Comparison of ENCODE assay signal across 10 cellular contexts in genomic region chr17:64217249-64217652, GRCh38. TPM values are rescaled to one million over a fixed set of nuclear protein-coding genes. Genes with fewer than 3 reads are reported as not detected.
DNase-seq lines count a peak whose midpoint lies in the region; ATAC-seq and TF ChIP-seq lines count a peak whose summit lies in the region.
"Had no signal": no experiment of that assay in that cellular context is flagged by ENCODE, and none has a peak within 500 bp of the region (broad histone marks: within the 10 kb centered on the region; RNA-seq: fewer than 3 reads in every experiment).

No MANE protein-coding gene starts in this region.

- TF ChIP-seq CTCF in coronary artery (IDR thresholded peaks at IDR 0.05) (no peak), upper lobe of left lung (IDR thresholded peaks at IDR 0.05) (no peak)

- TF ChIP-seq POLR2A in upper lobe of left lung (IDR thresholded peaks at IDR 0.05), result no peak

- peak overlapping the region; percentile 71 for H3K27ac Mint-ChIP-seq in activated naive CD4-positive, alpha-beta T cell treated with anti-CD3 and anti-CD28 coated beads, Interleukin-2, amount 50 U/mL, for 24 hours
- peak overlapping the region in 5 of 6 donors; percentile 63 to 95 (median 90) for H3K27ac Mint-ChIP-seq in naive B cell

- H3K36me3 Mint-ChIP-seq in activated naive CD4-positive, alpha-beta T cell treated with anti-CD3 and anti-CD28 coated beads, Interleukin-2, amount 50 U/mL, for 24 hours, result peaks cover 20% of the 10 kb centered on the region
- peaks cover 0 to 8% of the 10 kb centered on the region in 2 donors for H3K36me3 Mint-ChIP-seq in naive B cell

- H3K27me3 Mint-ChIP-seq in activated naive CD4-positive, alpha-beta T cell treated with anti-CD3 and anti-CD28 coated beads, Interleukin-2, amount 50 U/mL, for 24 hours, result no peaks in the 10 kb centered on the region
- no peaks in the 10 kb centered on the region for H3K27me3 Mint-ChIP-seq in naive B cell

- no peak overlapping the region for H3K4me3 Mint-ChIP-seq in activated naive CD4-positive, alpha-beta T cell treated with anti-CD3 and anti-CD28 coated beads, Interleukin-2, amount 50 U/mL, for 24 hours
- H3K4me3 Mint-ChIP-seq in naive B cell, result peak overlapping the region; percentile 51 to 87 (median 66)

- peaks cover 41% of the 10 kb centered on the region for H3K4me1 Mint-ChIP-seq in activated naive CD4-positive, alpha-beta T cell treated with anti-CD3 and anti-CD28 coated beads, Interleukin-2, amount 50 U/mL, for 24 hours
- peaks cover 26 to 42% (median 31%) of the 10 kb centered on the region in 3 donors for H3K4me1 Mint-ChIP-seq in naive B cell

- TF ChIP-seq EP300 in upper lobe of left lung (IDR thresholded peaks at IDR 0.05), result no peak

- peaks cover 7 to 18% (median 14%) of the 10 kb centered on the region in 4 donors for H3K36me3 ChIP-seq in upper lobe of left lung

- H3K9me3 Mint-ChIP-seq in activated naive CD4-positive, alpha-beta T cell treated with anti-CD3 and anti-CD28 coated beads, Interleukin-2, amount 50 U/mL, for 24 hours, result peaks cover 6% of the 10 kb centered on the region
- no peaks in the 10 kb centered on the region for H3K9me3 Mint-ChIP-seq in naive B cell

- ATAC-seq in naive B cell (ENCODE audit: low read depth in 2 of 2) (no peak), upper lobe of left lung (ENCODE audit: low FRiP score in 2 of 2) (no peak)

- H3K27ac ChIP-seq in coronary artery (peak overlapping the region; percentile 83 to 86), upper lobe of left lung (peak overlapping the region in 3 of 4 donors; percentile 36 to 52 (median 45))

- H3K4me3 ChIP-seq in coronary artery (no peak overlapping the region), upper lobe of left lung (no peak overlapping the region)

- DNase-seq in activated naive CD4-positive, alpha-beta T cell (lab: John Stamatoyannopoulos, UW), result no peak
- DNase-seq in coronary artery (ENCODE audit: low spot score), result no peak
- no peak for DNase-seq in naive B cell
- no peak for DNase-seq in upper lobe of left lung
- no peak for DNase-seq in HCEC 1CT
- no peak for DNase-seq in DMS153 (lab: John Stamatoyannopoulos, UW)
- DNase-seq in OCI-M2 (lab: John Stamatoyannopoulos, UW; ENCODE audit: unreplicated experiment), result no peak
- DNase-seq: Kasumi-1, NCI-H524 had no signal

- peaks cover 17 to 24% (median 22%) of the 10 kb centered on the region in 4 donors for H3K4me1 ChIP-seq in upper lobe of left lung

- no peaks in the 10 kb centered on the region for H3K27me3 ChIP-seq in upper lobe of left lung

- WGBS in upper lobe of left lung, 2 donors, result 81 to 94% methylated on average over 6 of the region's 6 CpGs

- H3K9me3 ChIP-seq in upper lobe of left lung, result no peaks in the 10 kb centered on the region

RNA-seq across cellular contexts. Expression of gene TEX2, which starts 45.8 kb away (rescaled TPM):
- polyA plus RNA-seq in naive B cell (ENCODE audit: low read depth in 6 of 6), result 1 to 10 TPM; 1.1 to 5.2 (median 3.8) TPM
- 10 to 100 TPM; 42.3 to 96.1 (median 53.4) TPM for total RNA-seq in upper lobe of left lung
